15 cellular contexts compared by ENCODE assay signal in genomic region chr18:23387265-23387664, GRCh38.
"Had no signal": no experiment of that assay in that cellular context is flagged by ENCODE, and none has a peak within 500 bp of the region (broad histone marks: within the 10 kb centered on the region; RNA-seq: fewer than 3 reads in every experiment).

No MANE protein-coding gene starts in this region.

- H3K4me3 Mint-ChIP-seq: natural killer cell had no signal

- H3K9me3 ChIP-seq: thyroid gland, uterus had no signal

- H3K27ac Mint-ChIP-seq: natural killer cell had no signal

- H3K9me3 Mint-ChIP-seq: natural killer cell had no signal

- H3K36me3 Mint-ChIP-seq: natural killer cell had no signal

- ATAC-seq: foreskin keratinocyte, natural killer cell had no signal

- DNase-seq: activated CD4-positive, CD25-positive, alpha-beta regulatory T cell treated with anti-CD3 and anti-CD28 coated beads, Interleukin-2, amount 50 U/mL, for 72 hours; activated naive CD4-positive, alpha-beta T cell; activated T-cell treated with anti-CD3 and anti-CD28 coated beads for 4 hours; anterior cingulate cortex; cerebellar nuclear complex; effector memory CD4-positive, alpha-beta T cell; foreskin keratinocyte; head of caudate nucleus; kidney glomerular epithelial cell; mesendoderm; natural killer cell; stimulated activated CD4-positive, alpha-beta T cell treated with anti-CD3 and anti-CD28 coated beads, Interleukin-12 subunit alpha, Interleukin-12 subunit beta, amount 100 ng/mL, for 4 hours; stimulated activated CD4-positive, alpha-beta T cell treated with anti-CD3 and anti-CD28 coated beads, Interleukin-2, amount 100 ng/mL, for 24 hours; thyroid gland; uterus had no signal
